13 cellular contexts compared by ENCODE assay signal in the genomic region with DNA sequence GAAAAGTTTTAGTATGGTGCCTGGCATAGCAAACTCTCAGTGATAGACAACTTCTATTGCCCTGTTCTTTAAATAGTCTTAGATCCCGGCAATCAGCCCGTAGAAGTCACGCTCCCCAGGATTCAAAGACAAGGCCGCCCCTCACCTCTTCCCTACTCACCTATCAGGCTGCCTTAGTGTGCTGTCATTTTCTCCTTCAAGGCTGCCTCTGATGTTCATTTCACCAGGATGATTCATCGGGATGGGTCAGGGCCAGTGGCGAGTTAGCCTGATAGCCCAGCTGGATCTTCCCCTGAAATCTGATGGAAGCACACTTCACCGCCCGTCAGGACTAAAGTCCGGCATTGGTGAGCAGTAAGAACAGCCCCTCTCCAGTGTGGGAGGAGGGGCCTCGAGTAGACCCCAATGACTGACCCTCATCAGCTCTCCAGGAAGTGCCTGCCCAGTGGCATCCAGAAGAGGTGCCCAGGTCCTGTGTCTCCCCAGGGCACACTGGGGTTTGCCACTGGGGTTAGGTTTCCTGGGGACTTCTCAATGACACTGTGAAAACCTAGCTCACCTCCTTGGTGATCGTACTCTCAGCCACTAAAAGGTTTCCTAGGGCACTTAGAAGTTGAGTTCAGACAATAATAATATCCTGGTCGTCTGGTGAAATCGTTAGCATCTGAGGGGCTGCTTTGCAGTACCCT. TPM values are rescaled to one million over a fixed set of nuclear protein-coding genes. Genes with fewer than 3 reads are reported as not detected.
DNase-seq lines count a peak whose midpoint lies in the region; ATAC-seq and TF ChIP-seq lines count a peak whose summit lies in the region.
"Had no signal": no experiment of that assay in that cellular context is flagged by ENCODE, and none has a peak within 500 bp of the region (broad histone marks: within the 10 kb centered on the region; RNA-seq: fewer than 3 reads in every experiment).

No MANE protein-coding gene starts in this region.

- CTCF ChIA-PET in WTC11 (lab: Charles Lee), result interaction anchor here (1.6 kb wide), 1 partner anchor 32 kb away, joined by 9 read pairs; no protein-coding TSS in a partner anchor

- ATAC-seq in WTC11 (no peak), HG03469 (IDR thresholded peaks at IDR 0.05; ENCODE audit: unreplicated experiment) (no peak)

- no peak overlapping the region for H4K91ac ChIP-seq in mesenchymal stem cell (ENCODE audit: low read length)

- H3K79me1 ChIP-seq in mesenchymal stem cell (replicated peaks; ENCODE audit: low read length, poor library complexity, severe bottlenecking), result no peaks in the 10 kb centered on the region

- no peak overlapping the region; the same call in 1 of the 2 replicates for H3K27ac Mint-ChIP-seq in WTC11
- H3K27ac Mint-ChIP-seq: activated T-helper 1 cell treated with anti-CD3 and anti-CD28 coated beads, Interleukin-12 subunit alpha, Interleukin-12 subunit beta, Interleukin-2, Interleukin-4 antibody, amounts not matched to agents 30 ng/mL and 10 ng/mL and 1 ng/mL, durations not matched to agents 14 hours and 24 hours and 36 hours had no signal

- no peaks in the 10 kb centered on the region; the same call in 1 of the 2 replicates for H3K27me3 Mint-ChIP-seq in WTC11 (ENCODE audit: low read depth)

- peak overlapping the region; percentile 47 for H3K27ac ChIP-seq in epithelial cell of prostate
- H3K27ac ChIP-seq in mesenchymal stem cell (ENCODE audit: low read length, poor library complexity, severe bottlenecking), result peak overlapping the region; percentile 3

- 82% methylated on average over 13 of the region's 13 CpGs for WGBS in mesenchymal stem cell

- H3K23ac ChIP-seq in mesenchymal stem cell (ENCODE audit: low read length in 2 of 2), result no peak overlapping the region

- H3K4me1 Mint-ChIP-seq in WTC11, result peaks cover 80% of the 10 kb centered on the region

- TF ChIP-seq CTCF in WTC11 (IDR thresholded peaks at IDR 0.05), result no peak

- peak overlapping the region; percentile 26 for H2BK15ac ChIP-seq in mesenchymal stem cell (ENCODE audit: low read depth, poor library complexity, severe bottlenecking)

- peaks cover 8% of the 10 kb centered on the region for H3K4me1 ChIP-seq in mesenchymal stem cell (ENCODE audit: control insufficient read depth, insufficient read depth, low read depth, low read length)

- no peak overlapping the region for H2BK120ac ChIP-seq in mesenchymal stem cell (ENCODE audit: low read depth, low read length)

- no peak overlapping the region for H2BK5ac ChIP-seq in mesenchymal stem cell (ENCODE audit: low read depth, low read length, poor library complexity, severe bottlenecking)

- no peaks in the 10 kb centered on the region for H3K36me3 Mint-ChIP-seq in WTC11

- H2AFZ ChIP-seq in mesenchymal stem cell (ENCODE audit: low read depth, low read length), result no peak overlapping the region

- no peaks in the 10 kb centered on the region for H3K27me3 ChIP-seq in mesenchymal stem cell (ENCODE audit: control insufficient read depth in 1 of 2, insufficient read depth in 1 of 2, low read length in 2 of 2)
- H3K27me3 ChIP-seq: transverse colon had no signal

- DNase-seq in AG08395 (ENCODE audit: low spot score), result peak; percentile 54
- peak; percentile 43 for DNase-seq in LHCN-M2 (ENCODE audit: low read depth)
- DNase-seq in epithelial cell of prostate (ENCODE audit: low read depth, low spot score), result no peak
- DNase-seq in mesenchymal stem cell, result peak; percentile 51
- no peak for DNase-seq in NCI-H446 treated with DMSO at 0.1 percent for 48 hours (lab: John Stamatoyannopoulos, UW)
- DNase-seq in NCI-H187 (lab: John Stamatoyannopoulos, UW), result no peak
- no peak for DNase-seq in WTC11 (ENCODE audit: low spot score)
- DNase-seq: activated CD4-positive, alpha-beta T cell treated with anti-CD3 and anti-CD28 coated beads for 4 hours; DMS153; T-helper 1 cell; transverse colon had no signal

- peak overlapping the region; percentile 6 to 55 for H2BK12ac ChIP-seq in mesenchymal stem cell (ENCODE audit: low read length in 2 of 2)

- H3K36me3 ChIP-seq in mesenchymal stem cell (ENCODE audit: control insufficient read depth in 1 of 2, insufficient read depth in 2 of 2, low read depth in 1 of 2, low read length in 2 of 2), result no peaks in the 10 kb centered on the region
- H3K36me3 ChIP-seq: transverse colon had no signal

- POLR2A ChIA-PET in WTC11 (lab: Charles Lee), result interaction anchor here (1.3 to 1.5 kb wide), 2 partner anchors 12 to 32 kb away, joined by 3 to 4 read pairs; no protein-coding TSS in a partner anchor

- peak overlapping the region; percentile 1 for H4K8ac ChIP-seq in mesenchymal stem cell (ENCODE audit: low read length)

- H3K4me3 ChIP-seq in mesenchymal stem cell (ENCODE audit: insufficient read depth in 1 of 2, low read depth in 1 of 2, low read length in 2 of 2), result no peak overlapping the region
- H3K4me3 ChIP-seq: transverse colon had no signal

- H3K9me3 ChIP-seq in mesenchymal stem cell (ENCODE audit: control insufficient read depth, low read length), result no peaks in the 10 kb centered on the region
- H3K9me3 ChIP-seq: transverse colon had no signal

- H3K4me2 ChIP-seq in mesenchymal stem cell (ENCODE audit: low read length, poor library complexity, severe bottlenecking), result no peak overlapping the region

- H3K9ac ChIP-seq in mesenchymal stem cell (ENCODE audit: low read length), result no peak overlapping the region

- no peaks in the 10 kb centered on the region for H3K9me3 Mint-ChIP-seq in WTC11
- H3K9me3 Mint-ChIP-seq: activated T-helper 1 cell treated with anti-CD3 and anti-CD28 coated beads, Interleukin-12 subunit alpha, Interleukin-12 subunit beta, Interleukin-2, Interleukin-4 antibody, amounts not matched to agents 30 ng/mL and 10 ng/mL and 1 ng/mL, durations not matched to agents 14 hours and 24 hours and 36 hours had no signal

- H2AK5ac ChIP-seq in mesenchymal stem cell (ENCODE audit: low read length, severe bottlenecking), result peak overlapping the region; percentile 24

- H3K4me3 Mint-ChIP-seq in WTC11, result no peak overlapping the region
- H3K4me3 Mint-ChIP-seq: activated T-helper 1 cell treated with anti-CD3 and anti-CD28 coated beads, Interleukin-12 subunit alpha, Interleukin-12 subunit beta, Interleukin-2, Interleukin-4 antibody, amounts not matched to agents 30 ng/mL and 10 ng/mL and 1 ng/mL, durations not matched to agents 14 hours and 24 hours and 36 hours had no signal

- H3K18ac ChIP-seq in mesenchymal stem cell (ENCODE audit: low read depth in 1 of 2, low read length in 2 of 2), result peak overlapping the region in 1 of 2 experiments; percentile 24

- H3K14ac ChIP-seq in mesenchymal stem cell (ENCODE audit: low read length in 2 of 2), result no peak overlapping the region

- peak overlapping the region in 1 of 2 experiments; percentile 7 for H3K4ac ChIP-seq in mesenchymal stem cell (ENCODE audit: low read depth in 1 of 2, low read length in 2 of 2)

TF ChIP-seq in WTC11, 78 proteins besides CTCF, POLR2A, EP300 and RAD21 (continues in another document):
- TF ChIP-seq, protein P1, sequence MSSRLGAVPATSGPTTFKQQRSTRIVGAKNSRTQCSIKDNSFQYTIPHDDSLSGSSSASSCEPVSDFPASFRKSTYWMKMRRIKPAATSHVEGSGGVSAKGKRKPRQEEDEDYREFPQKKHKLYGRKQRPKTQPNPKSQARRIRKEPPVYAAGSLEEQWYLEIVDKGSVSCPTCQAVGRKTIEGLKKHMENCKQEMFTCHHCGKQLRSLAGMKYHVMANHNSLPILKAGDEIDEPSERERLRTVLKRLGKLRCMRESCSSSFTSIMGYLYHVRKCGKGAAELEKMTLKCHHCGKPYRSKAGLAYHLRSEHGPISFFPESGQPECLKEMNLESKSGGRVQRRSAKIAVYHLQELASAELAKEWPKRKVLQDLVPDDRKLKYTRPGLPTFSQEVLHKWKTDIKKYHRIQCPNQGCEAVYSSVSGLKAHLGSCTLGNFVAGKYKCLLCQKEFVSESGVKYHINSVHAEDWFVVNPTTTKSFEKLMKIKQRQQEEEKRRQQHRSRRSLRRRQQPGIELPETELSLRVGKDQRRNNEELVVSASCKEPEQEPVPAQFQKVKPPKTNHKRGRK (CRISPR knock-in tag; IDR thresholded peaks at IDR 0.05; ENCODE audit: borderline replicate concordance), result no peak
- TF ChIP-seq, protein P2, sequence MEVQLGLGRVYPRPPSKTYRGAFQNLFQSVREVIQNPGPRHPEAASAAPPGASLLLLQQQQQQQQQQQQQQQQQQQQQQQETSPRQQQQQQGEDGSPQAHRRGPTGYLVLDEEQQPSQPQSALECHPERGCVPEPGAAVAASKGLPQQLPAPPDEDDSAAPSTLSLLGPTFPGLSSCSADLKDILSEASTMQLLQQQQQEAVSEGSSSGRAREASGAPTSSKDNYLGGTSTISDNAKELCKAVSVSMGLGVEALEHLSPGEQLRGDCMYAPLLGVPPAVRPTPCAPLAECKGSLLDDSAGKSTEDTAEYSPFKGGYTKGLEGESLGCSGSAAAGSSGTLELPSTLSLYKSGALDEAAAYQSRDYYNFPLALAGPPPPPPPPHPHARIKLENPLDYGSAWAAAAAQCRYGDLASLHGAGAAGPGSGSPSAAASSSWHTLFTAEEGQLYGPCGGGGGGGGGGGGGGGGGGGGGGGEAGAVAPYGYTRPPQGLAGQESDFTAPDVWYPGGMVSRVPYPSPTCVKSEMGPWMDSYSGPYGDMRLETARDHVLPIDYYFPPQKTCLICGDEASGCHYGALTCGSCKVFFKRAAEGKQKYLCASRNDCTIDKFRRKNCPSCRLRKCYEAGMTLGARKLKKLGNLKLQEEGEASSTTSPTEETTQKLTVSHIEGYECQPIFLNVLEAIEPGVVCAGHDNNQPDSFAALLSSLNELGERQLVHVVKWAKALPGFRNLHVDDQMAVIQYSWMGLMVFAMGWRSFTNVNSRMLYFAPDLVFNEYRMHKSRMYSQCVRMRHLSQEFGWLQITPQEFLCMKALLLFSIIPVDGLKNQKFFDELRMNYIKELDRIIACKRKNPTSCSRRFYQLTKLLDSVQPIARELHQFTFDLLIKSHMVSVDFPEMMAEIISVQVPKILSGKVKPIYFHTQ (CRISPR knock-in tag; IDR thresholded peaks at IDR 0.05), result no peak
- TF ChIP-seq, protein P3, sequence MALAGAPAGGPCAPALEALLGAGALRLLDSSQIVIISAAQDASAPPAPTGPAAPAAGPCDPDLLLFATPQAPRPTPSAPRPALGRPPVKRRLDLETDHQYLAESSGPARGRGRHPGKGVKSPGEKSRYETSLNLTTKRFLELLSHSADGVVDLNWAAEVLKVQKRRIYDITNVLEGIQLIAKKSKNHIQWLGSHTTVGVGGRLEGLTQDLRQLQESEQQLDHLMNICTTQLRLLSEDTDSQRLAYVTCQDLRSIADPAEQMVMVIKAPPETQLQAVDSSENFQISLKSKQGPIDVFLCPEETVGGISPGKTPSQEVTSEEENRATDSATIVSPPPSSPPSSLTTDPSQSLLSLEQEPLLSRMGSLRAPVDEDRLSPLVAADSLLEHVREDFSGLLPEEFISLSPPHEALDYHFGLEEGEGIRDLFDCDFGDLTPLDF (CRISPR knock-in tag; IDR thresholded peaks at IDR 0.05), result no peak

RNA-seq across cellular contexts. Expression of a gene that starts 37.5 kb away (rescaled TPM):
- 192 and 202 TPM in 2 replicates for total RNA-seq in LHCN-M2 (2014; rRNA removed)
- 1,083 TPM for polyA plus RNA-seq in LHCN-M2 (2012)
- polyA plus RNA-seq in mesenchymal stem cell (2013, experiment 1 of 2), result 825 TPM
- 826 TPM for polyA plus RNA-seq in mesenchymal stem cell (2013, experiment 2 of 2)
- total RNA-seq in WTC11 (2021), result 370 to 421 TPM (median 382 TPM) in 3 replicates

RNA-seq across cellular contexts. Expression of a gene that starts 41.6 kb away (rescaled TPM):
- total RNA-seq in LHCN-M2 (2014; rRNA removed), result 28.4 and 33.7 TPM in 2 replicates
- 40.4 TPM for polyA plus RNA-seq in LHCN-M2 (2012)
- polyA plus RNA-seq in mesenchymal stem cell (2013, experiment 1 of 2), result 26.3 TPM
- polyA plus RNA-seq in mesenchymal stem cell (2013, experiment 2 of 2), result 26.2 TPM
- total RNA-seq in WTC11 (2021), result 14.9 to 17.2 TPM (median 14.9 TPM) in 3 replicates

Comparison
In these comparisons a context has a peak if more than half of its experiments do, and no peak if none do; other contexts are left out.
1. DNase-seq: peak in AG08395 (single experiment), LHCN-M2 (single experiment) and mesenchymal stem cell (single experiment); none in epithelial cell of prostate (single experiment), NCI-H446 treated with DMSO at 0.1 percent for 48 hours (single experiment), NCI-H187 (0 of 2) and WTC11 (single experiment).